Comparison of ENCODE assay signal across 16 cellular contexts in genomic region chr1:147842578-147842977, GRCh38.
DNase-seq lines count a peak whose midpoint lies in the region; ATAC-seq, FAIRE-seq and TF ChIP-seq lines count a peak whose summit lies in the region.
"Had no signal": no experiment of that assay in that cellular context is flagged by ENCODE, and none has a peak within 500 bp of the region (broad histone marks: within the 10 kb centered on the region; RNA-seq: fewer than 3 reads in every experiment).

No MANE protein-coding gene starts in this region.

- H4K20me1 ChIP-seq in H1 (replicated peaks in 1 of 2; ENCODE audit: control insufficient read depth in 1 of 2, insufficient read depth in 2 of 2, low read length in 2 of 2) = no peaks in the 10 kb centered on the region

- H3K79me1 ChIP-seq in H1 (ENCODE audit: low read depth, low read length) = no peaks in the 10 kb centered on the region

- H3K4me2 ChIP-seq in H1 (ENCODE audit: insufficient read depth in 1 of 2, low read depth in 2 of 2, low read length in 2 of 2) = no peak overlapping the region

- no peak overlapping the region for H4K8ac ChIP-seq in H1 (ENCODE audit: extremely low read depth, insufficient read depth, low read length)

- H2AK5ac ChIP-seq in H1 (ENCODE audit: low read depth, low read length) = peak overlapping the region; percentile 57; the same call in 1 of the 2 replicates

- H3K4me3 Mint-ChIP-seq in WTC11 (no peak overlapping the region), neural crest cell (no peak overlapping the region)
- no peak overlapping the region for H3K4me3 Mint-ChIP-seq in T-helper 2 cell treated with Interferon-gamma antibody and Interleukin-4, amounts not matched to agents 5 μg/mL and 100 μg/mL, for 36 hours
- H3K4me3 Mint-ChIP-seq: CD4-positive, alpha-beta memory T cell; HFFc6 had no signal

- peaks cover 36% of the 10 kb centered on the region for H3K4me1 Mint-ChIP-seq in WTC11
- no peaks in the 10 kb centered on the region for H3K4me1 Mint-ChIP-seq in neural crest cell
- no peaks in the 10 kb centered on the region for H3K4me1 Mint-ChIP-seq in T-helper 2 cell treated with Interferon-gamma antibody and Interleukin-4, amounts not matched to agents 5 μg/mL and 100 μg/mL, for 36 hours (ENCODE audit: low read depth)

- H3K23ac ChIP-seq in H1 (ENCODE audit: insufficient read length) = no peak overlapping the region

- DNase-seq in WTC11 (ENCODE audit: low spot score) (no peak), H1 (ENCODE audit: low read depth in 1 of 2, low spot score in 2 of 2) (no peak), neural crest cell (ENCODE audit: low read depth, low spot score) (no peak)
- DNase-seq in T-helper 2 cell treated with Interferon-gamma antibody and Interleukin-4, amounts not matched to agents 5 μg/mL and 100 μg/mL, for 36 hours (ENCODE audit: low spot score) = no peak
- DNase-seq in stimulated activated CD4-positive, alpha-beta T cell treated with anti-CD3 and anti-CD28 coated beads, Interleukin-4, amount 100 ng/mL, for 24 hours = no peak
- DNase-seq: C1 segment of cervical spinal cord; Calu3; CD4-positive, alpha-beta memory T cell; COR-L47; DMS53; DMS79 treated with DMSO at 0.1 percent for 48 hours; GF-D8; HFFc6 had no signal

- no peak overlapping the region for H3K56ac ChIP-seq in H1 (replicated peaks; ENCODE audit: insufficient read length, low read depth, low read length)

- TF ChIP-seq POLR2A in H1 (IDR thresholded peaks at IDR 0.05; ENCODE audit: control extremely low read depth in 1 of 2, low read depth in 2 of 2, low read length in 2 of 2) = no peak

- FAIRE-seq in H1 (lab: Jason Lieb, UNC) = no peak
- FAIRE-seq: GM12891 had no signal

- H2BK15ac ChIP-seq in H1 (ENCODE audit: low read length) = no peak overlapping the region

- H3K27ac Mint-ChIP-seq in WTC11 (no peak overlapping the region), neural crest cell (ENCODE audit: unreplicated experiment) (peak overlapping the region; percentile 30)
- H3K27ac Mint-ChIP-seq in T-helper 2 cell treated with Interferon-gamma antibody and Interleukin-4, amounts not matched to agents 5 μg/mL and 100 μg/mL, for 36 hours = no peak overlapping the region
- H3K27ac Mint-ChIP-seq: CD4-positive, alpha-beta memory T cell; HFFc6 had no signal

- TF ChIP-seq CTCF in WTC11 (IDR thresholded peaks at IDR 0.05) (no peak), H1 (IDR thresholded peaks at IDR 0.05; ENCODE audit: control extremely low read depth in 1 of 3, insufficient read depth in 1 of 3, low read depth in 1 of 3, low read length in 3 of 3) (no peak), neural crest cell (conservative IDR thresholded peaks at IDR 0.05) (no peak)

- no peaks in the 10 kb centered on the region for H3K79me2 ChIP-seq in H1 (ENCODE audit: control insufficient read depth in 1 of 2, insufficient read depth in 2 of 2, low read length in 2 of 2)

- no peak overlapping the region for H3K4me3 ChIP-seq in H1 (ENCODE audit: extremely low read depth in 1 of 4, insufficient read depth in 2 of 4, low read depth in 3 of 4, low read length in 4 of 4)
- H3K4me3 ChIP-seq: HAP-1 had no signal

- no peak overlapping the region for H3K14ac ChIP-seq in H1 (ENCODE audit: insufficient read length)

- H4K91ac ChIP-seq in H1 (replicated peaks; ENCODE audit: insufficient read length, low read length) = no peak overlapping the region

- H2BK5ac ChIP-seq in H1 (ENCODE audit: low read depth, low read length) = 0 out of 2 replicates have a peak overlapping the region, but pooled peaks have one; percentile 85

- no peak overlapping the region for H4K5ac ChIP-seq in H1 (ENCODE audit: insufficient read length, low read depth, low read length)

- H3K9me3 Mint-ChIP-seq in WTC11 = peaks cover 13% of the 10 kb centered on the region
- no peaks in the 10 kb centered on the region for H3K9me3 Mint-ChIP-seq in neural crest cell
- H3K9me3 Mint-ChIP-seq in T-helper 2 cell treated with Interferon-gamma antibody and Interleukin-4, amounts not matched to agents 5 μg/mL and 100 μg/mL, for 36 hours = no peaks in the 10 kb centered on the region
- H3K9me3 Mint-ChIP-seq: CD4-positive, alpha-beta memory T cell; HFFc6 had no signal

- 0 out of 2 replicates have a peak overlapping the region, but pooled peaks have one; percentile 90 for H2BK12ac ChIP-seq in H1 (ENCODE audit: low read depth, low read length)

- TF ChIP-seq EP300 in H1 (IDR thresholded peaks at IDR 0.05; ENCODE audit: borderline replicate concordance in 1 of 2, low read depth in 2 of 2, low read length in 2 of 2) = no peak

- no peak overlapping the region for H3K27ac ChIP-seq in H1 (ENCODE audit: low read depth, low read length)

- no peak overlapping the region for H3K4ac ChIP-seq in H1 (replicated peaks; ENCODE audit: insufficient read length, low read depth, low read length)

- no peak overlapping the region for H2BK20ac ChIP-seq in H1 (ENCODE audit: low read length)

- no peak overlapping the region for H3K9ac ChIP-seq in H1 (replicated peaks in 1 of 4; ENCODE audit: extremely low read depth in 1 of 4, low read depth in 3 of 4, low read length in 3 of 4)

- no peak overlapping the region for H2BK120ac ChIP-seq in H1 (replicated peaks; ENCODE audit: low read depth, low read length)

- CTCF ChIA-PET in WTC11 (lab: Charles Lee) (no interaction called here), H1 (lab: Charles Lee; ENCODE audit: partially characterized antibody) (interaction anchor here (1.0 to 2.3 kb wide), 2 partner anchors 9 to 50 kb away, joined by 3 to 7 read pairs; no protein-coding TSS in a partner anchor)

- TF ChIP-seq RAD21 in H1 (IDR thresholded peaks at IDR 0.05 in 1 of 2, conservative IDR thresholded peaks at IDR 0.05 in 1 of 2; ENCODE audit: low read depth in 2 of 2, low read length in 2 of 2) = no peak

- no peaks in the 10 kb centered on the region for H3K23me2 ChIP-seq in H1 (ENCODE audit: low read depth, low read length)

- no peaks in the 10 kb centered on the region for H3K27me3 ChIP-seq in H1 (replicated peaks in 1 of 4; ENCODE audit: control insufficient read depth in 3 of 4, extremely low read depth in 1 of 4, insufficient read depth in 3 of 4, low read length in 3 of 4)

- no peak overlapping the region for H3K18ac ChIP-seq in H1 (ENCODE audit: extremely low read depth, low read length)

- no peaks in the 10 kb centered on the region for H3K9me3 ChIP-seq in H1 (ENCODE audit: insufficient read depth in 2 of 2, low read depth in 1 of 2, low read length in 1 of 2)
- H3K9me3 ChIP-seq: HAP-1 had no signal

- H3K36me3 ChIP-seq in H1 (ENCODE audit: control insufficient read depth in 2 of 4, insufficient read depth in 4 of 4, low read length in 3 of 4) = no peaks in the 10 kb centered on the region
- H3K36me3 ChIP-seq: HAP-1 had no signal

- H3K27me3 Mint-ChIP-seq in WTC11 (ENCODE audit: low read depth) (peaks cover 2% of the 10 kb centered on the region), neural crest cell (ENCODE audit: low read depth) (no peaks in the 10 kb centered on the region)
- no peaks in the 10 kb centered on the region for H3K27me3 Mint-ChIP-seq in T-helper 2 cell treated with Interferon-gamma antibody and Interleukin-4, amounts not matched to agents 5 μg/mL and 100 μg/mL, for 36 hours (ENCODE audit: low read depth)

- 83% methylated on average over 8 of the region's 8 CpGs; no CpG with 5 or more reads in 1 of the 2 experiments for WGBS in H1 (ENCODE audit: extremely low coverage in 1 of 2, insufficient coverage in 1 of 2, insufficient read length in 1 of 2, insufficient replicate concordance in 2 of 2, low coverage in 1 of 2, low lambda C conversion rate in 2 of 2, missing lambda C conversion rate in 1 of 2), 2 experiments

- H3K4me1 ChIP-seq in H1 (replicated peaks in 1 of 4; ENCODE audit: control insufficient read depth in 3 of 4, insufficient read depth in 4 of 4, low read length in 3 of 4) = peaks cover 4 to 9% (median 6%) of the 10 kb centered on the region in 4 experiments; a peak in 6 of 7 replicates
- H3K4me1 ChIP-seq: HAP-1 had no signal

- H2AFZ ChIP-seq in H1 (ENCODE audit: low read length) = no peak overlapping the region

- ATAC-seq in WTC11 (no peak), GM18498 (IDR thresholded peaks at IDR 0.05; ENCODE audit: unreplicated experiment) (no peak)

- H3K36me3 Mint-ChIP-seq in WTC11 (peaks cover 2% of the 10 kb centered on the region; the same call in 1 of the 2 replicates), neural crest cell (ENCODE audit: low read depth) (no peaks in the 10 kb centered on the region)
- no peaks in the 10 kb centered on the region for H3K36me3 Mint-ChIP-seq in T-helper 2 cell treated with Interferon-gamma antibody and Interleukin-4, amounts not matched to agents 5 μg/mL and 100 μg/mL, for 36 hours (ENCODE audit: low read depth)
- H3K36me3 Mint-ChIP-seq: CD4-positive, alpha-beta memory T cell had no signal

- POLR2A ChIA-PET in WTC11 (lab: Charles Lee) = no interaction called here
- POLR2A ChIA-PET in H1 (lab: Charles Lee; ENCODE audit: partially characterized antibody) = no interaction called here

TF ChIP-seq in WTC11, 78 proteins besides CTCF, POLR2A, EP300 and RAD21 (continues in another document):
- TF ChIP-seq ATF6 (CRISPR knock-in tag; IDR thresholded peaks at IDR 0.05) = no peak

TF ChIP-seq in H1, 55 proteins besides CTCF, POLR2A, EP300 and RAD21:
- TF ChIP-seq MAX (IDR thresholded peaks at IDR 0.05) (peak; percentile 79), TBP (IDR thresholded peaks at IDR 0.05; ENCODE audit: low read depth, low read length) (peak; percentile 69), E2F6 (IDR thresholded peaks at IDR 0.05) (peak; percentile 68), FOSL1 (IDR thresholded peaks at IDR 0.05; ENCODE audit: insufficient read depth, low read depth, low read length) (no peak)
TF ChIP-seq in H1: peak in this region for 3.

Comparison
In these comparisons a context has a peak if more than half of its experiments do, and no peak if none do; other contexts are left out.
1. Of the 9 proteins assayed by ChIP-seq in both WTC11 and H1: peak only in WTC11: USF2; only in H1: none; in both: MAX; in neither: 7.